ENCODE assay signal across 1 cellular context in the genomic region with DNA sequence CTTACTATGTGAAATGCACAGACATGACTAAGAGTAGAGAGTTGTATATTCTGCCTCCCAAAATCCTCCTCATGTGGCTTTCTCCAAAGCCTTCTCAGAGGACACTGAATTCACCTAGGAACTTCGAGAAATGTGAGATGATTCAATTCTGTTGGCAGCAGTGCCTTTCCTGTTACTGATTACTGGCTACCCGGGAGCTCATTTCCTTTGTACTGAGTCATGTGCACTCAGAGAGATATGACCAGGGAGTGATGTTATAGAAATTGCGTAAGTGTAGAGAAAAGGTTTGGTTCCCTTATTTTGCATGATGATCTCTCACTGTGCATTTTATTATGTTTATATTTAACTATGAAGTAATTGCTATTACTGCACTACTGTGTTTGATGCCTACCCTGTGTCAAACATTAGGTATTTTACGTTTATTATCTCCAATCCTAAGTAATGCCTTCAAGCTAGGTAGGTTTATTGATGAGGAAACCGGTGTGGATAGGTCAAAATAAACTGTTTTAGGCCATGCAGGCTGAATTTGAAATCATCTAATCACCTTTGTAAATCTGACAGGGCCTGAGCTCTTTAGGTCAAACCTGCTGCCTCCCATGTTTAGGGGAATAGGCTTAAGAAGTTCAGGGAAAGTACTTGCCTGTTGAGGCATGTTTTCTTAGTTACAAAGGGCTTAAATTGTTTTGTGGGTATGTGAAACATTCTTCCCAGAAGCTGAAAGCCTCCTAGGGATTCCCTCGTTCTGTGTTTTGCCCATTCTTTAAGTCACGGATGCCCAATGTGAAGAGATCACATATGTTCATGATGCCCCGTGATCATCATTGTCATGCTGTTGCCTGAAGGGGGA.
A peak's percentile ranks its signal among the peaks of the same experiment; 100 is the strongest.
TF ChIP-seq lines count a peak whose summit lies in the region.

No MANE protein-coding gene starts in this region.

TF ChIP-seq in HEK293, 187 proteins besides CTCF, POLR2A, EP300 and RAD21 (continued from another document and continues in another):
- TF ChIP-seq, protein P1, sequence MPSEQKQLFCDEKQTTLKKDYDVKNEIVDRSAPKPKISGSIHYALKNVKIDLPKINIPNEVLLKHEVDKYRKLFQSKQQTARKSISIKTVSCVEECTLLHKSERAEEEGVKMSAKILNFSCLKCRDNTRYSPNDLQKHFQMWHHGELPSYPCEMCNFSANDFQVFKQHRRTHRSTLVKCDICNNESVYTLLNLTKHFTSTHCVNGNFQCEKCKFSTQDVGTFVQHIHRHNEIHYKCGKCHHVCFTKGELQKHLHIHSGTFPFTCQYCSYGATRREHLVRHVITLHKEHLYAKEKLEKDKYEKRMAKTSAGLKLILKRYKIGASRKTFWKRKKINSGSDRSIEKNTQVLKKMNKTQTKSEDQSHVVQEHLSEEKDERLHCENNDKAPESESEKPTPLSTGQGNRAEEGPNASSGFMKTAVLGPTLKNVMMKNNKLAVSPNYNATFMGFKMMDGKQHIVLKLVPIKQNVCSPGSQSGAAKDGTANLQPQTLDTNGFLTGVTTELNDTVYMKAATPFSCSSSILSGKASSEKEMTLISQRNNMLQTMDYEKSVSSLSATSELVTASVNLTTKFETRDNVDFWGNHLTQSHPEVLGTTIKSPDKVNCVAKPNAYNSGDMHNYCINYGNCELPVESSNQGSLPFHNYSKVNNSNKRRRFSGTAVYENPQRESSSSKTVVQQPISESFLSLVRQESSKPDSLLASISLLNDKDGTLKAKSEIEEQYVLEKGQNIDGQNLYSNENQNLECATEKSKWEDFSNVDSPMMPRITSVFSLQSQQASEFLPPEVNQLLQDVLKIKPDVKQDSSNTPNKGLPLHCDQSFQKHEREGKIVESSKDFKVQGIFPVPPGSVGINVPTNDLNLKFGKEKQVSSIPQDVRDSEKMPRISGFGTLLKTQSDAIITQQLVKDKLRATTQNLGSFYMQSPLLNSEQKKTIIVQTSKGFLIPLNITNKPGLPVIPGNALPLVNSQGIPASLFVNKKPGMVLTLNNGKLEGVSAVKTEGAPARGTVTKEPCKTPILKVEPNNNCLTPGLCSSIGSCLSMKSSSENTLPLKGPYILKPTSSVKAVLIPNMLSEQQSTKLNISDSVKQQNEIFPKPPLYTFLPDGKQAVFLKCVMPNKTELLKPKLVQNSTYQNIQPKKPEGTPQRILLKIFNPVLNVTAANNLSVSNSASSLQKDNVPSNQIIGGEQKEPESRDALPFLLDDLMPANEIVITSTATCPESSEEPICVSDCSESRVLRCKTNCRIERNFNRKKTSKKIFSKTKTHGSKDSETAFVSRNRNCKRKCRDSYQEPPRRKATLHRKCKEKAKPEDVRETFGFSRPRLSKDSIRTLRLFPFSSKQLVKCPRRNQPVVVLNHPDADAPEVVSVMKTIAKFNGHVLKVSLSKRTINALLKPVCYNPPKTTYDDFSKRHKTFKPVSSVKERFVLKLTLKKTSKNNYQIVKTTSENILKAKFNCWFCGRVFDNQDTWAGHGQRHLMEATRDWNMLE (tag by site-specific recombination; conservative IDR thresholded peaks at IDR 0.05; ENCODE audit: low read depth) = 0 out of 2 replicates have a peak, but pooled peaks have one; percentile 23
- TF ChIP-seq, protein P2, sequence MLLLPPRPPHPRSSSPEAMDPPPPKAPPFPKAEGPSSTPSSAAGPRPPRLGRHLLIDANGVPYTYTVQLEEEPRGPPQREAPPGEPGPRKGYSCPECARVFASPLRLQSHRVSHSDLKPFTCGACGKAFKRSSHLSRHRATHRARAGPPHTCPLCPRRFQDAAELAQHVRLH (tag by site-specific recombination; IDR thresholded peaks at IDR 0.05) = peak; percentile 47; the same call in 1 of the 2 replicates
- no peak for TF ChIP-seq SCRT1 (tag by site-specific recombination; IDR thresholded peaks at IDR 0.05; ENCODE audit: borderline replicate concordance)
- 0 out of 2 replicates have a peak, but pooled peaks have one; percentile 25 for TF ChIP-seq TCF7L2 (IDR thresholded peaks at IDR 0.05; ENCODE audit: borderline replicate concordance, low read depth, low read length)
- TF ChIP-seq ZNF354C (tag by site-specific recombination; IDR thresholded peaks at IDR 0.05; ENCODE audit: borderline replicate concordance, low read depth) = no peak
- no peak for TF ChIP-seq REPIN1 (tag by site-specific recombination; IDR thresholded peaks at IDR 0.05; ENCODE audit: low read depth)
- TF ChIP-seq ZNF776 (tag by site-specific recombination; IDR thresholded peaks at IDR 0.05; ENCODE audit: borderline replicate concordance) = no peak
- TF ChIP-seq, protein P3, sequence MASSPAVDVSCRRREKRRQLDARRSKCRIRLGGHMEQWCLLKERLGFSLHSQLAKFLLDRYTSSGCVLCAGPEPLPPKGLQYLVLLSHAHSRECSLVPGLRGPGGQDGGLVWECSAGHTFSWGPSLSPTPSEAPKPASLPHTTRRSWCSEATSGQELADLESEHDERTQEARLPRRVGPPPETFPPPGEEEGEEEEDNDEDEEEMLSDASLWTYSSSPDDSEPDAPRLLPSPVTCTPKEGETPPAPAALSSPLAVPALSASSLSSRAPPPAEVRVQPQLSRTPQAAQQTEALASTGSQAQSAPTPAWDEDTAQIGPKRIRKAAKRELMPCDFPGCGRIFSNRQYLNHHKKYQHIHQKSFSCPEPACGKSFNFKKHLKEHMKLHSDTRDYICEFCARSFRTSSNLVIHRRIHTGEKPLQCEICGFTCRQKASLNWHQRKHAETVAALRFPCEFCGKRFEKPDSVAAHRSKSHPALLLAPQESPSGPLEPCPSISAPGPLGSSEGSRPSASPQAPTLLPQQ (tag by site-specific recombination; IDR thresholded peaks at IDR 0.05) = peak; percentile 40; the same call in 1 of the 2 replicates
- no peak for TF ChIP-seq ZNF501 (tag by site-specific recombination; IDR thresholded peaks at IDR 0.05)
- TF ChIP-seq ZNF2 (tag by site-specific recombination; IDR thresholded peaks at IDR 0.05) = 0 out of 2 replicates have a peak, but pooled peaks have one; percentile 20
- TF ChIP-seq ZNF76 (tag by site-specific recombination; IDR thresholded peaks at IDR 0.05; ENCODE audit: borderline replicate concordance, low read depth) = no peak
- TF ChIP-seq YY1 (tag by site-specific recombination; IDR thresholded peaks at IDR 0.05) = no peak
- no peak for TF ChIP-seq ZNF391 (tag by site-specific recombination; IDR thresholded peaks at IDR 0.05; ENCODE audit: borderline replicate concordance, low read depth)
- no peak for TF ChIP-seq ZNF521 (tag by site-specific recombination; IDR thresholded peaks at IDR 0.05)
- no peak for TF ChIP-seq KLF9 (tag by site-specific recombination; IDR thresholded peaks at IDR 0.05; ENCODE audit: low read depth)
- no peak for TF ChIP-seq ZNF114 (tag by site-specific recombination; IDR thresholded peaks at IDR 0.05)
- no peak for TF ChIP-seq ZNF423 (tag by site-specific recombination; IDR thresholded peaks at IDR 0.05)
- no peak for TF ChIP-seq ZSCAN30 (tag by site-specific recombination; IDR thresholded peaks at IDR 0.05)
- TF ChIP-seq ZNF274 (IDR thresholded peaks at IDR 0.05; ENCODE audit: low read length) = no peak
- no peak for TF ChIP-seq ZNF274 (tag by site-specific recombination; IDR thresholded peaks at IDR 0.05; ENCODE audit: borderline replicate concordance)
- no peak for TF ChIP-seq ZFP3 (tag by site-specific recombination; IDR thresholded peaks at IDR 0.05; ENCODE audit: low read depth)
- TF ChIP-seq ZNF596 (tag by site-specific recombination; IDR thresholded peaks at IDR 0.05) = no peak
- TF ChIP-seq, protein P4, sequence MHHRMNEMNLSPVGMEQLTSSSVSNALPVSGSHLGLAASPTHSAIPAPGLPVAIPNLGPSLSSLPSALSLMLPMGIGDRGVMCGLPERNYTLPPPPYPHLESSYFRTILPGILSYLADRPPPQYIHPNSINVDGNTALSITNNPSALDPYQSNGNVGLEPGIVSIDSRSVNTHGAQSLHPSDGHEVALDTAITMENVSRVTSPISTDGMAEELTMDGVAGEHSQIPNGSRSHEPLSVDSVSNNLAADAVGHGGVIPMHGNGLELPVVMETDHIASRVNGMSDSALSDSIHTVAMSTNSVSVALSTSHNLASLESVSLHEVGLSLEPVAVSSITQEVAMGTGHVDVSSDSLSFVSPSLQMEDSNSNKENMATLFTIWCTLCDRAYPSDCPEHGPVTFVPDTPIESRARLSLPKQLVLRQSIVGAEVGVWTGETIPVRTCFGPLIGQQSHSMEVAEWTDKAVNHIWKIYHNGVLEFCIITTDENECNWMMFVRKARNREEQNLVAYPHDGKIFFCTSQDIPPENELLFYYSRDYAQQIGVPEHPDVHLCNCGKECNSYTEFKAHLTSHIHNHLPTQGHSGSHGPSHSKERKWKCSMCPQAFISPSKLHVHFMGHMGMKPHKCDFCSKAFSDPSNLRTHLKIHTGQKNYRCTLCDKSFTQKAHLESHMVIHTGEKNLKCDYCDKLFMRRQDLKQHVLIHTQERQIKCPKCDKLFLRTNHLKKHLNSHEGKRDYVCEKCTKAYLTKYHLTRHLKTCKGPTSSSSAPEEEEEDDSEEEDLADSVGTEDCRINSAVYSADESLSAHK (tag by site-specific recombination; IDR thresholded peaks at IDR 0.05) = no peak
- peak; percentile 82 for TF ChIP-seq ZBTB17 (tag by site-specific recombination; IDR thresholded peaks at IDR 0.05)
- TF ChIP-seq, protein P5, sequence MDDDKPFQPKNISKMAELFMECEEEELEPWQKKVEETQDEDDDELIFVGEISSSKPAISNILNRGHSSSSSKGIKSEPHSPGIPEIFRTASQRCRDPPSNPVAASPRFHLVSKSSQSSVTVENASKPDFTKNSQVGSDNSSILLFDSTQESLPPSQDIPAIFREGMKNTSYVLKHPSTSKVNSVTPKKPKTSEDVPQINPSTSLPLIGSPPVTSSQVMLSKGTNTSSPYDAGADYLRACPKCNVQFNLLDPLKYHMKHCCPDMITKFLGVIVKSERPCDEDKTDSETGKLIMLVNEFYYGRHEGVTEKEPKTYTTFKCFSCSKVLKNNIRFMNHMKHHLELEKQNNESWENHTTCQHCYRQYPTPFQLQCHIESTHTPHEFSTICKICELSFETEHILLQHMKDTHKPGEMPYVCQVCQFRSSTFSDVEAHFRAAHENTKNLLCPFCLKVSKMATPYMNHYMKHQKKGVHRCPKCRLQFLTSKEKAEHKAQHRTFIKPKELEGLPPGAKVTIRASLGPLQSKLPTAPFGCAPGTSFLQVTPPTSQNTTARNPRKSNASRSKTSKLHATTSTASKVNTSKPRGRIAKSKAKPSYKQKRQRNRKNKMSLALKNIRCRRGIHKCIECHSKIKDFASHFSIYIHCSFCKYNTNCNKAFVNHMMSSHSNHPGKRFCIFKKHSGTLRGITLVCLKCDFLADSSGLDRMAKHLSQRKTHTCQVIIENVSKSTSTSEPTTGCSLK (tag by site-specific recombination; IDR thresholded peaks at IDR 0.05) = no peak
- TF ChIP-seq ZNF585B (tag by site-specific recombination; IDR thresholded peaks at IDR 0.05) = no peak
- TF ChIP-seq, protein P6, sequence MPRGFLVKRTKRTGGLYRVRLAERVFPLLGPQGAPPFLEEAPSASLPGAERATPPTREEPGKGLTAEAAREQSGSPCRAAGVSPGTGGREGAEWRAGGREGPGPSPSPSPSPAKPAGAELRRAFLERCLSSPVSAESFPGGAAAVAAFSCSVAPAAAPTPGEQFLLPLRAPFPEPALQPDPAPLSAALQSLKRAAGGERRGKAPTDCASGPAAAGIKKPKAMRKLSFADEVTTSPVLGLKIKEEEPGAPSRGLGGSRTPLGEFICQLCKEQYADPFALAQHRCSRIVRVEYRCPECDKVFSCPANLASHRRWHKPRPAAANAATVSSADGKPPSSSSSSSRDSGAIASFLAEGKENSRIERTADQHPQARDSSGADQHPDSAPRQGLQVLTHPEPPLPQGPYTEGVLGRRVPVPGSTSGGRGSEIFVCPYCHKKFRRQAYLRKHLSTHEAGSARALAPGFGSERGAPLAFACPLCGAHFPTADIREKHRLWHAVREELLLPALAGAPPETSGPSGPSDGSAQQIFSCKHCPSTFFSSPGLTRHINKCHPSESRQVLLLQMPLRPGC (tag by site-specific recombination; IDR thresholded peaks at IDR 0.05) = peak; percentile 50; the same call in 1 of the 2 replicates
- peak; percentile 92 for TF ChIP-seq ZNF660 (tag by site-specific recombination; IDR thresholded peaks at IDR 0.05)
- TF ChIP-seq, protein P7, sequence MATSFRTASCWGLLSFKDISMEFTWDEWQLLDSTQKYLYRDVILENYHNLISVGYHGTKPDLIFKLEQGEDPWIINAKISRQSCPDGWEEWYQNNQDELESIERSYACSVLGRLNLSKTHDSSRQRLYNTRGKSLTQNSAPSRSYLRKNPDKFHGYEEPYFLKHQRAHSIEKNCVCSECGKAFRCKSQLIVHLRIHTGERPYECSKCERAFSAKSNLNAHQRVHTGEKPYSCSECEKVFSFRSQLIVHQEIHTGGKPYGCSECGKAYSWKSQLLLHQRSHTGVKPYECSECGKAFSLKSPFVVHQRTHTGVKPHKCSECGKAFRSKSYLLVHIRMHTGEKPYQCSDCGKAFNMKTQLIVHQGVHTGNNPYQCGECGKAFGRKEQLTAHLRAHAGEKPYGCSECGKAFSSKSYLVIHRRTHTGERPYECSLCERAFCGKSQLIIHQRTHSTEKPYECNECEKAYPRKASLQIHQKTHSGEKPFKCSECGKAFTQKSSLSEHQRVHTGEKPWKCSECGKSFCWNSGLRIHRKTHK (tag by site-specific recombination; IDR thresholded peaks at IDR 0.05) = no peak
- no peak for TF ChIP-seq HOXC10 (CRISPR knock-in tag; IDR thresholded peaks at IDR 0.05)
- 0 out of 2 replicates have a peak, but pooled peaks have one; percentile 39 for TF ChIP-seq ZNF561 (tag by site-specific recombination; IDR thresholded peaks at IDR 0.05; ENCODE audit: borderline replicate concordance)
- TF ChIP-seq KLF8 (tag by site-specific recombination; IDR thresholded peaks at IDR 0.05) = 0 out of 2 replicates have a peak, but pooled peaks have one; percentile 21
- TF ChIP-seq, protein P8, sequence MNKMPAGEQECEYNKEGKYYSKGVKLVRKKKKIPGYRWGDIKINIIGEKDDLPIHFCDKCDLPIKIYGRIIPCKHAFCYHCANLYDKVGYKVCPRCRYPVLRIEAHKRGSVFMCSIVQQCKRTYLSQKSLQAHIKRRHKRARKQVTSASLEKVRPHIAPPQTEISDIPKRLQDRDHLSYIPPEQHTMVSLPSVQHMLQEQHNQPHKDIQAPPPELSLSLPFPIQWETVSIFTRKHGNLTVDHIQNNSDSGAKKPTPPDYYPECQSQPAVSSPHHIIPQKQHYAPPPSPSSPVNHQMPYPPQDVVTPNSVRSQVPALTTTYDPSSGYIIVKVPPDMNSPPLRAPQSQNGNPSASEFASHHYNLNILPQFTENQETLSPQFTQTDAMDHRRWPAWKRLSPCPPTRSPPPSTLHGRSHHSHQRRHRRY (tag by site-specific recombination; IDR thresholded peaks at IDR 0.05) = no peak
- TF ChIP-seq, protein P9, sequence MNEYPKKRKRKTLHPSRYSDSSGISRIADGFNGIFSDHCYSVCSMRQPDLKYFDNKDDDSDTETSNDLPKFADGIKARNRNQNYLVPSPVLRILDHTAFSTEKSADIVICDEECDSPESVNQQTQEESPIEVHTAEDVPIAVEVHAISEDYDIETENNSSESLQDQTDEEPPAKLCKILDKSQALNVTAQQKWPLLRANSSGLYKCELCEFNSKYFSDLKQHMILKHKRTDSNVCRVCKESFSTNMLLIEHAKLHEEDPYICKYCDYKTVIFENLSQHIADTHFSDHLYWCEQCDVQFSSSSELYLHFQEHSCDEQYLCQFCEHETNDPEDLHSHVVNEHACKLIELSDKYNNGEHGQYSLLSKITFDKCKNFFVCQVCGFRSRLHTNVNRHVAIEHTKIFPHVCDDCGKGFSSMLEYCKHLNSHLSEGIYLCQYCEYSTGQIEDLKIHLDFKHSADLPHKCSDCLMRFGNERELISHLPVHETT (tag by site-specific recombination; IDR thresholded peaks at IDR 0.05) = 0 out of 2 replicates have a peak, but pooled peaks have one; percentile 75
- TF ChIP-seq BCL11A (tag by site-specific recombination; IDR thresholded peaks at IDR 0.05; ENCODE audit: low read depth) = no peak
- TF ChIP-seq ZNF292 (tag by site-specific recombination; IDR thresholded peaks at IDR 0.05; ENCODE audit: borderline replicate concordance, low read depth) = no peak
- TF ChIP-seq SALL2 (tag by site-specific recombination; IDR thresholded peaks at IDR 0.05; ENCODE audit: borderline replicate concordance) = no peak
- peak; percentile 86 for TF ChIP-seq SP7 (tag by site-specific recombination; IDR thresholded peaks at IDR 0.05)
- TF ChIP-seq PRDM1 (tag by site-specific recombination; IDR thresholded peaks at IDR 0.05) = peak; percentile 36; the same call in 1 of the 2 replicates
- TF ChIP-seq ZNF248 (tag by site-specific recombination; IDR thresholded peaks at IDR 0.05) = no peak
